In genomic region chrX:148381603-148382002, GRCh38 we compare ENCODE assay signal across 9 cellular contexts.
DNase-seq lines count a peak whose midpoint lies in the region; ATAC-seq, FAIRE-seq and TF ChIP-seq lines count a peak whose summit lies in the region.
"Had no signal": no experiment of that assay in that cellular context is flagged by ENCODE, and none has a peak within 500 bp of the region (broad histone marks: within the 10 kb centered on the region; RNA-seq: fewer than 3 reads in every experiment).

No MANE protein-coding gene starts in this region.

- peak overlapping the region; percentile 32 for H3K4me3 ChIP-seq in GM06990 (replicated peaks; ENCODE audit: low read depth, low read length)
- peak overlapping the region; percentile 56 for H3K4me3 ChIP-seq in GM12878
- H3K4me3 ChIP-seq in SK-N-SH (ENCODE audit: low read depth in 2 of 2, low read length in 1 of 2) = no peak overlapping the region

- H3K27ac ChIP-seq in GM12878 (ENCODE audit: control insufficient read depth, insufficient read depth) (peak overlapping the region; percentile 34), SK-N-SH (ENCODE audit: low read depth in 2 of 2, low read length in 1 of 2) (no peak overlapping the region)

- no peaks in the 10 kb centered on the region for H3F3A ChIP-seq in SK-N-SH (replicated peaks; ENCODE audit: insufficient read depth)

- H3K79me2 ChIP-seq in GM12878 (ENCODE audit: control insufficient read depth, insufficient read depth, low read length) (no peaks in the 10 kb centered on the region), SK-N-SH (ENCODE audit: insufficient read depth) (no peaks in the 10 kb centered on the region)

- TF ChIP-seq EP300 in GM12878 (IDR thresholded peaks at IDR 0.05; ENCODE audit: borderline replicate concordance in 1 of 2, control insufficient read depth in 1 of 2, low read depth in 2 of 2, low read length in 2 of 2) (no peak), SK-N-SH (IDR thresholded peaks at IDR 0.05; ENCODE audit: borderline replicate concordance in 1 of 2, low read depth in 1 of 2, low read length in 1 of 2) (no peak)

- H2AFZ ChIP-seq in GM12878 (ENCODE audit: control insufficient read depth, low read depth, low read length) (peak overlapping the region; percentile 84), SK-N-SH (ENCODE audit: low read depth) (no peak overlapping the region)

- H3K9ac ChIP-seq in GM12878 (ENCODE audit: control insufficient read depth, insufficient read depth, low read length) (0 out of 2 replicates have a peak overlapping the region, but pooled peaks have one; percentile 15), SK-N-SH (no peak overlapping the region)

- H3K4me2 ChIP-seq in GM12878 (ENCODE audit: control insufficient read depth, insufficient read depth) (peak overlapping the region; percentile 72), SK-N-SH (no peak overlapping the region)

- WGBS in GM12878 (ENCODE audit: insufficient coverage, insufficient replicate concordance, low lambda C conversion rate, missing lambda C conversion rate) = 0% methylated on average over 2 of the region's 2 CpGs
- 6% methylated on average over 2 of the region's 2 CpGs for WGBS in SK-N-SH (ENCODE audit: low lambda C conversion rate)

- H3K9me2 ChIP-seq in SK-N-SH = no peaks in the 10 kb centered on the region

- no peaks in the 10 kb centered on the region for H3K27me3 ChIP-seq in GM06990 (replicated peaks; ENCODE audit: control insufficient read depth, insufficient read depth, low read length)
- H3K27me3 ChIP-seq in GM12878 (replicated peaks in 1 of 2; ENCODE audit: control insufficient read depth in 2 of 2, insufficient read depth in 2 of 2, low read length in 1 of 2) = no peaks in the 10 kb centered on the region
- no peaks in the 10 kb centered on the region for H3K27me3 ChIP-seq in SK-N-SH (ENCODE audit: insufficient read depth)

- ATAC-seq in GM21367 (IDR thresholded peaks at IDR 0.05; ENCODE audit: unreplicated experiment) = peak; percentile 17
- ATAC-seq in HG03378 (IDR thresholded peaks at IDR 0.05; ENCODE audit: unreplicated experiment) = peak; percentile 17
- ATAC-seq in GM12878 = peak; percentile 66

- H4K20me1 ChIP-seq in GM12878 (ENCODE audit: control insufficient read depth, insufficient read depth) = no peaks in the 10 kb centered on the region
- H4K20me1 ChIP-seq in SK-N-SH (ENCODE audit: insufficient read depth) = no peaks in the 10 kb centered on the region

- CTCF ChIA-PET in GM12878 (lab: Yijun Ruan, JAX) (no interaction called here), SK-N-SH (lab: Yijun Ruan, JAX) (no interaction called here)

- no peaks in the 10 kb centered on the region for H3K36me3 ChIP-seq in GM06990 (ENCODE audit: control insufficient read depth, insufficient read depth, low read length)
- H3K36me3 ChIP-seq in GM12878 (ENCODE audit: control insufficient read depth in 2 of 2, insufficient read depth in 2 of 2, low read length in 1 of 2) = no peaks in the 10 kb centered on the region
- H3K36me3 ChIP-seq in SK-N-SH (replicated peaks in 1 of 2; ENCODE audit: control insufficient read depth in 1 of 2, insufficient read depth in 2 of 2, low read length in 1 of 2) = no peaks in the 10 kb centered on the region

- TF ChIP-seq RAD21 in GM12878 (IDR thresholded peaks at IDR 0.05; ENCODE audit: insufficient read depth, low read depth, low read length) (no peak), SK-N-SH (IDR thresholded peaks at IDR 0.05; ENCODE audit: low read length) (no peak)

- no peak for FAIRE-seq in GM12878 (lab: Jason Lieb, UNC)

- peaks cover 6% of the 10 kb centered on the region; the same call in 1 of the 2 replicates for H3K4me1 ChIP-seq in GM12878 (ENCODE audit: control insufficient read depth, insufficient read depth, low read length)
- H3K4me1 ChIP-seq in SK-N-SH (ENCODE audit: control insufficient read depth in 1 of 2, insufficient read depth in 2 of 2, low read depth in 1 of 2, low read length in 1 of 2) = no peaks in the 10 kb centered on the region

- no TSS peak for BruUV-seq in GM12878 (replicated peaks; lab: Mats Ljungman, UMichigan)

- DNase-seq in GM06990 (ENCODE audit: extremely low read depth, insufficient read length) (no peak), GM12878 (ENCODE audit: low read depth, low spot score) (peak; percentile 8), SK-N-SH (no peak), nucleus accumbens (lab: John Stamatoyannopoulos, UW) (no peak), UCSD-AML1 (lab: John Stamatoyannopoulos, UW; ENCODE audit: unreplicated experiment) (no peak), erythroblast (lab: John Stamatoyannopoulos, UW) (no peak)
- DNase-seq: NCI-H2227 treated with DMSO at 0.1 percent for 48 hours had no signal

- no peak for TF ChIP-seq CTCF in GM06990 (IDR thresholded peaks at IDR 0.05; ENCODE audit: insufficient read depth, low read length, poor library complexity, severe bottlenecking)
- no peak for TF ChIP-seq CTCF in GM12878 (IDR thresholded peaks at IDR 0.05 in 2 of 3, conservative IDR thresholded peaks at IDR 0.05 in 1 of 3; ENCODE audit: control insufficient read depth in 2 of 3, extremely low read depth in 1 of 3, insufficient read depth in 1 of 3, low read depth in 3 of 3, low read length in 3 of 3)
- TF ChIP-seq CTCF in SK-N-SH (IDR thresholded peaks at IDR 0.05) = no peak

- TF ChIP-seq POLR2A in GM12878 (IDR thresholded peaks at IDR 0.05; ENCODE audit: low read depth, low read length) = no peak
- no peak for TF ChIP-seq POLR2A in erythroblast (IDR thresholded peaks at IDR 0.05; ENCODE audit: low read length)

- H3K9me3 ChIP-seq in GM12878 (replicated peaks; ENCODE audit: control insufficient read depth, insufficient read depth, low read length) (no peaks in the 10 kb centered on the region; the same call in 2 of the 3 replicates), SK-N-SH (no peaks in the 10 kb centered on the region)

- POLR2A ChIA-PET in GM12878 (lab: Charles Lee) = no interaction called here
- POLR2A ChIA-PET in SK-N-SH (lab: Yijun Ruan, JAX) = no interaction called here

- SMC1A ChIA-PET in GM12878 (lab: Charles Lee; ENCODE audit: uncharacterized antibody, unreplicated experiment) = interaction anchor here (1.0 kb wide), 1 partner anchor 332 kb away, joined by 3 read pairs; no protein-coding TSS in a partner anchor

- RAD21 ChIA-PET in GM12878 (lab: Charles Lee; ENCODE audit: unreplicated experiment) = interaction anchor here (1.2 to 1.5 kb wide), 2 partner anchors 34 to 905 kb away, joined by 3 to 5 read pairs; no protein-coding TSS in a partner anchor

- intact Hi-C loops in GM12878 (cut with micrococcal nuclease; ENCODE audit: unreplicated experiment) = loop anchor here (2.0 to 10.0 kb wide), 4 partner anchors 77 to 903 kb away; no protein-coding TSS in a partner anchor

- in situ Hi-C loops in GM12878 (cut with MboI) = loop anchor here (10.0 kb wide), 1 partner anchor 457 kb away; no protein-coding TSS in a partner anchor

TF ChIP-seq in GM12878, 131 proteins besides CTCF, POLR2A, EP300 and RAD21 (continues in another document):
- no peak for TF ChIP-seq PKNOX1 (IDR thresholded peaks at IDR 0.05)
- TF ChIP-seq EED (IDR thresholded peaks at IDR 0.05; ENCODE audit: low read depth) = no peak
- TF ChIP-seq, protein P1, sequence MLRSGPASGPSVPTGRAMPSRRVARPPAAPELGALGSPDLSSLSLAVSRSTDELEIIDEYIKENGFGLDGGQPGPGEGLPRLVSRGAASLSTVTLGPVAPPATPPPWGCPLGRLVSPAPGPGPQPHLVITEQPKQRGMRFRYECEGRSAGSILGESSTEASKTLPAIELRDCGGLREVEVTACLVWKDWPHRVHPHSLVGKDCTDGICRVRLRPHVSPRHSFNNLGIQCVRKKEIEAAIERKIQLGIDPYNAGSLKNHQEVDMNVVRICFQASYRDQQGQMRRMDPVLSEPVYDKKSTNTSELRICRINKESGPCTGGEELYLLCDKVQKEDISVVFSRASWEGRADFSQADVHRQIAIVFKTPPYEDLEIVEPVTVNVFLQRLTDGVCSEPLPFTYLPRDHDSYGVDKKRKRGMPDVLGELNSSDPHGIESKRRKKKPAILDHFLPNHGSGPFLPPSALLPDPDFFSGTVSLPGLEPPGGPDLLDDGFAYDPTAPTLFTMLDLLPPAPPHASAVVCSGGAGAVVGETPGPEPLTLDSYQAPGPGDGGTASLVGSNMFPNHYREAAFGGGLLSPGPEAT (IDR thresholded peaks at IDR 0.05; ENCODE audit: low read depth) = 0 out of 2 replicates have a peak, but pooled peaks have one; percentile 4
- TF ChIP-seq ESRRA (IDR thresholded peaks at IDR 0.05; ENCODE audit: low read length) = no peak

TF ChIP-seq in SK-N-SH, 30 proteins besides CTCF, POLR2A, EP300 and RAD21:
- no peak for TF ChIP-seq SIN3A (IDR thresholded peaks at IDR 0.05; ENCODE audit: borderline replicate concordance, low read depth, low read length)
- no peak for TF ChIP-seq TCF12 (IDR thresholded peaks at IDR 0.05)
- no peak for TF ChIP-seq USF1 (IDR thresholded peaks at IDR 0.05; ENCODE audit: borderline replicate concordance, low read depth)
- TF ChIP-seq, protein P2, sequence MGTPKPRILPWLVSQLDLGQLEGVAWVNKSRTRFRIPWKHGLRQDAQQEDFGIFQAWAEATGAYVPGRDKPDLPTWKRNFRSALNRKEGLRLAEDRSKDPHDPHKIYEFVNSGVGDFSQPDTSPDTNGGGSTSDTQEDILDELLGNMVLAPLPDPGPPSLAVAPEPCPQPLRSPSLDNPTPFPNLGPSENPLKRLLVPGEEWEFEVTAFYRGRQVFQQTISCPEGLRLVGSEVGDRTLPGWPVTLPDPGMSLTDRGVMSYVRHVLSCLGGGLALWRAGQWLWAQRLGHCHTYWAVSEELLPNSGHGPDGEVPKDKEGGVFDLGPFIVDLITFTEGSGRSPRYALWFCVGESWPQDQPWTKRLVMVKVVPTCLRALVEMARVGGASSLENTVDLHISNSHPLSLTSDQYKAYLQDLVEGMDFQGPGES (IDR thresholded peaks at IDR 0.05; ENCODE audit: low read depth, low read length) = no peak
- no peak for TF ChIP-seq MEF2A (IDR thresholded peaks at IDR 0.05; ENCODE audit: borderline replicate concordance, low read depth)
- TF ChIP-seq FOSL2 (IDR thresholded peaks at IDR 0.05; ENCODE audit: borderline replicate concordance, low read depth) = no peak

Comparison
In these comparisons a context has a peak if more than half of its experiments do, and no peak if none do; other contexts are left out.
1. H3K4me3 ChIP-seq: peak in GM06990 (single experiment) and GM12878 (single experiment); none in SK-N-SH (0 of 2).
2. Peak in every context shown above with its lines, with median percentiles within 50 percentile points of each other: ATAC-seq.